In genomic region chr14:39432179-39432618, GRCh38 we compare ENCODE assay signal across 8 cellular contexts. TPM values are rescaled to one million over a fixed set of nuclear protein-coding genes. Genes with fewer than 3 reads are reported as not detected.
DNase-seq lines count a peak whose midpoint lies in the region; ATAC-seq, FAIRE-seq and TF ChIP-seq lines count a peak whose summit lies in the region.

FBXO33 (minus strand) TSS chr14:39432433; CDS start chr14:39432162, 271 bp downstream.

- peak within 1 kb of the TSS; percentile 100 for H3K27ac Mint-ChIP-seq in Caco-2 (ENCODE audit: unreplicated experiment)

- H3K4me1 ChIP-seq in Caco-2 (peaks cover 12% of the 10 kb centered on the region), OCI-LY1 (ENCODE audit: insufficient read depth, low read length, severe bottlenecking) (peaks cover 39% of the 10 kb centered on the region), endothelial cell of umbilical vein (ENCODE audit: control insufficient read depth, extremely low read depth, insufficient read depth, low read length) (peaks cover 27% of the 10 kb centered on the region)

- H3K27me3 Mint-ChIP-seq in Caco-2 (ENCODE audit: insufficient read depth, unreplicated experiment): no peaks in the 10 kb centered on the region

- H3K9ac ChIP-seq in OCI-LY1 (ENCODE audit: low read length): peak within 1 kb of the TSS; percentile 69
- H3K9ac ChIP-seq in endothelial cell of umbilical vein (replicated peaks; ENCODE audit: extremely low read depth, insufficient read depth, low read length): peak within 1 kb of the TSS; percentile 96

- POLR2A ChIA-PET in Caco-2 (lab: Charles Lee) (interaction anchor here (0.7 to 1.9 kb wide), 5 partner anchors 200 to 329 kb away, joined by 3 to 19 read pairs (median 4); partner anchors contain the start of genes PNN, SEC23A and TRAPPC6B), endothelial cell of umbilical vein (lab: Charles Lee) (interaction anchor here (0.6 to 1.9 kb wide), 5 partner anchors 56 to 1176 kb away, joined by 3 to 9 read pairs (median 6); partner anchors contain the start of genes CLEC14A, SEC23A and TRAPPC6B)

- H3K36me3 Mint-ChIP-seq in Caco-2 (ENCODE audit: insufficient read depth, unreplicated experiment): peaks cover 17% of the 10 kb centered on the region

- H3K4me3 ChIP-seq in Caco-2 (ENCODE audit: low read depth, low read length): peak within 1 kb of the TSS; percentile 93
- H3K4me3 ChIP-seq in OCI-LY1 (ENCODE audit: low read depth, low read length, poor library complexity, severe bottlenecking): peak within 1 kb of the TSS; percentile 96
- H3K4me3 ChIP-seq in endothelial cell of umbilical vein (replicated peaks in 1 of 3; ENCODE audit: insufficient read depth in 1 of 3, low read depth in 1 of 3, low read length in 3 of 3): peak within 1 kb of the TSS; percentile 81 to 85 (median 84)

- H3K27me3 ChIP-seq in Caco-2 (replicated peaks; ENCODE audit: control insufficient read depth, insufficient read depth, low read length) (no peaks in the 10 kb centered on the region), OCI-LY1 (ENCODE audit: insufficient read depth, low read length) (no peaks in the 10 kb centered on the region), endothelial cell of umbilical vein (ENCODE audit: control insufficient read depth in 2 of 2, insufficient read depth in 2 of 2, low read length in 2 of 2) (no peaks in the 10 kb centered on the region)

- peaks cover 40% of the 10 kb centered on the region for H3K79me2 ChIP-seq in OCI-LY1 (ENCODE audit: insufficient read depth, low read length)
- peaks cover 28% of the 10 kb centered on the region for H3K79me2 ChIP-seq in endothelial cell of umbilical vein (ENCODE audit: control insufficient read depth, insufficient read depth, low read length)

- peak within 1 kb of the TSS; percentile 90 for H3K27ac ChIP-seq in OCI-LY1 (ENCODE audit: low read depth, low read length, poor library complexity, severe bottlenecking)
- H3K27ac ChIP-seq in endothelial cell of umbilical vein (ENCODE audit: insufficient read depth, low read depth, low read length): peak within 1 kb of the TSS; percentile 99

- dilution Hi-C loops in endothelial cell of umbilical vein (cut with MboI; ENCODE audit: extremely low pct_ligation_motif_present, low sequenced_read_pairs): no loop called here

- no peaks in the 10 kb centered on the region for H3K9me1 ChIP-seq in endothelial cell of umbilical vein (replicated peaks; ENCODE audit: control insufficient read depth, extremely low read depth, insufficient read depth, low read length)

- intact Hi-C loops in Caco-2 (cut with micrococcal nuclease; ENCODE audit: unreplicated experiment) (loop anchor here (1.0 to 2.0 kb wide), 3 partner anchors 39 to 329 kb away; partner anchors contain the start of genes PNN and SEC23A), endothelial cell of umbilical vein (cut with micrococcal nuclease) (loop anchor here (1.0 to 2.0 kb wide), 4 partner anchors 57 to 329 kb away; partner anchors contain the start of genes SEC23A and TRAPPC6B)

- H3F3A ChIP-seq in OCI-LY1 (ENCODE audit: insufficient read depth, low read length): no peaks in the 10 kb centered on the region

- H3K9me3 ChIP-seq in Caco-2 (no peaks in the 10 kb centered on the region), OCI-LY1 (ENCODE audit: low read length) (no peaks in the 10 kb centered on the region), endothelial cell of umbilical vein (replicated peaks; ENCODE audit: control insufficient read depth, insufficient read depth, low read length) (no peaks in the 10 kb centered on the region)

- H2AFZ ChIP-seq in OCI-LY1 (ENCODE audit: low read length) (no peak within 1 kb of the TSS), endothelial cell of umbilical vein (ENCODE audit: low read depth, low read length) (peak within 1 kb of the TSS; percentile 95)

- H3K9me2 ChIP-seq in OCI-LY1 (ENCODE audit: low read depth, low read length): no peaks in the 10 kb centered on the region

- peak; percentile 89 for FAIRE-seq in endothelial cell of umbilical vein (lab: Jason Lieb, UNC)

- no peak for TF ChIP-seq POLR2A in endothelial cell of umbilical vein (IDR thresholded peaks at IDR 0.05; ENCODE audit: low read depth, low read length)

- ATAC-seq in GM21526 (IDR thresholded peaks at IDR 0.05; ENCODE audit: low FRiP score, unreplicated experiment): peak; percentile 81

- H4K20me1 ChIP-seq in OCI-LY1 (ENCODE audit: insufficient read depth, low read length) (no peaks in the 10 kb centered on the region), endothelial cell of umbilical vein (replicated peaks; ENCODE audit: control insufficient read depth, extremely low read depth, insufficient read depth, low read length) (peaks cover 2% of the 10 kb centered on the region)

- peak; percentile 96 to 97 for DNase-seq in Caco-2
- peak; percentile 80 for DNase-seq in HuH-7 (ENCODE audit: low spot score)
- peak; percentile 97 for DNase-seq in activated CD8-positive, alpha-beta memory T cell treated with anti-CD3 and anti-CD28 coated beads, Interleukin-2, amount 50 U/mL, for 48 hours
- DNase-seq in endothelial cell of umbilical vein (ENCODE audit: low read depth, low spot score): peak; percentile 96
- DNase-seq in midbrain (lab: John Stamatoyannopoulos, UW): peak; percentile 97
- peak; percentile 86 to 95 for DNase-seq in stimulated activated CD8-positive, alpha-beta memory T cell treated with anti-CD3 and anti-CD28 coated beads, Interleukin-15, amount 100 ng/mL, for 48 hours (ENCODE audit: low read depth in 2 of 2)

- H3K36me3 ChIP-seq in Caco-2 (ENCODE audit: control insufficient read depth, insufficient read depth, low read length) (no peaks in the 10 kb centered on the region; the same call in 1 of the 2 replicates), OCI-LY1 (ENCODE audit: insufficient read depth, low read length) (no peaks in the 10 kb centered on the region), endothelial cell of umbilical vein (ENCODE audit: control insufficient read depth in 2 of 2, extremely low read depth in 1 of 2, insufficient read depth in 2 of 2, low read length in 2 of 2) (no peaks in the 10 kb centered on the region)

- H3K4me2 ChIP-seq in OCI-LY1 (ENCODE audit: low read length) (peak within 1 kb of the TSS; percentile 90), endothelial cell of umbilical vein (ENCODE audit: insufficient read depth, low read length) (peak within 1 kb of the TSS; percentile 98)

- CTCF ChIA-PET in Caco-2 (lab: Charles Lee) (interaction anchor here (0.6 to 2.2 kb wide), 4 partner anchors 16 to 416 kb away, joined by 3 to 11 read pairs (median 6); partner anchors contain the start of gene SEC23A), endothelial cell of umbilical vein (lab: Charles Lee) (interaction anchor here (0.6 to 2.6 kb wide), 5 partner anchors 10 to 325 kb away, joined by 3 to 9 read pairs (median 4); partner anchors contain the start of genes GEMIN2 and TRAPPC6B)

- H3K4me3 Mint-ChIP-seq in Caco-2 (ENCODE audit: unreplicated experiment): peak within 1 kb of the TSS; percentile 93

- H3K9me3 Mint-ChIP-seq in Caco-2 (ENCODE audit: unreplicated experiment): no peaks in the 10 kb centered on the region

- BruUV-seq in Caco-2 (replicated peaks; lab: Mats Ljungman, UMichigan) (no TSS peak), endothelial cell of umbilical vein (replicated peaks; lab: Mats Ljungman, UMichigan) (no TSS peak)

- no peak for TF ChIP-seq CTCF in Caco-2 (IDR thresholded peaks at IDR 0.05; ENCODE audit: insufficient read depth in 1 of 2, low read depth in 1 of 2, low read length in 1 of 2, severe bottlenecking in 1 of 2, unreplicated experiment in 1 of 2)
- TF ChIP-seq CTCF in OCI-LY1 (IDR thresholded peaks at IDR 0.05; ENCODE audit: low read length): no peak
- no peak for TF ChIP-seq CTCF in endothelial cell of umbilical vein (IDR thresholded peaks at IDR 0.05; ENCODE audit: extremely low read depth in 1 of 2, insufficient read depth in 1 of 2, low read depth in 1 of 2, low read length in 2 of 2)

- H3K4me1 Mint-ChIP-seq in Caco-2 (ENCODE audit: low read depth, unreplicated experiment): peaks cover 19% of the 10 kb centered on the region

TF ChIP-seq in endothelial cell of umbilical vein, 7 proteins besides CTCF, POLR2A, EP300 and RAD21:
- TF ChIP-seq GATA2 (IDR thresholded peaks at IDR 0.05; ENCODE audit: insufficient read depth, insufficient read length, low read depth, low read length): no peak
- no peak for TF ChIP-seq MYC (IDR thresholded peaks at IDR 0.05; ENCODE audit: low read depth, low read length)
- TF ChIP-seq POLR2AphosphoS5 (IDR thresholded peaks at IDR 0.05; ENCODE audit: insufficient read depth, low read depth, low read length): peak; percentile 67
- TF ChIP-seq EZH2 (IDR thresholded peaks at IDR 0.05; ENCODE audit: borderline replicate concordance, low read depth, low read length, severe bottlenecking): no peak
- no peak for TF ChIP-seq JUN (IDR thresholded peaks at IDR 0.05; ENCODE audit: borderline replicate concordance, insufficient read depth, insufficient read length, low read depth)
- peak; percentile 79 for TF ChIP-seq MAX (IDR thresholded peaks at IDR 0.05; ENCODE audit: insufficient read depth, insufficient read length)
- TF ChIP-seq FOS (IDR thresholded peaks at IDR 0.05; ENCODE audit: borderline replicate concordance, insufficient read depth, low read length): no peak

RNA-seq across cellular contexts. Expression of gene FBXO33, which starts in this region (rescaled TPM):
- total RNA-seq in Caco-2 (2022): 6.0 and 6.5 TPM in 2 replicates
- 5.0 and 6.3 TPM in 2 replicates for total RNA-seq in endothelial cell of umbilical vein
- 3.4 and 4.2 TPM in 2 replicates for polyA plus RNA-seq in endothelial cell of umbilical vein
- 3.4 and 3.6 TPM in 2 replicates for polyA plus RNA-seq in endothelial cell of umbilical vein (2011; cell fraction: cytosol; rRNA removed)
- polyA plus RNA-seq in endothelial cell of umbilical vein (2011; cell fraction: nucleus; rRNA removed): 5.7 and 7.3 TPM in 2 replicates
- 6.0 and 6.6 TPM in 2 replicates for polyA plus RNA-seq in endothelial cell of umbilical vein (2012)
- polyA minus RNA-seq in endothelial cell of umbilical vein: 8.5 and 8.6 TPM in 2 replicates
- 11.7 TPM for polyA minus RNA-seq in endothelial cell of umbilical vein (2011; cell fraction: cytosol; rRNA and poly(A)+ RNA removed)
- 14.1 and 18.4 TPM in 2 replicates for polyA minus RNA-seq in endothelial cell of umbilical vein (2011; cell fraction: nucleus; rRNA and poly(A)+ RNA removed)

Comparison
In these comparisons a context has a peak if more than half of its experiments do, and no peak if none do; other contexts are left out.
1. Peak in every context shown above with its lines: DNase-seq, ATAC-seq, H3K4me3 ChIP-seq and H3K27ac ChIP-seq.